Comparison of ENCODE assay signal across 11 cellular contexts in the genomic region with DNA sequence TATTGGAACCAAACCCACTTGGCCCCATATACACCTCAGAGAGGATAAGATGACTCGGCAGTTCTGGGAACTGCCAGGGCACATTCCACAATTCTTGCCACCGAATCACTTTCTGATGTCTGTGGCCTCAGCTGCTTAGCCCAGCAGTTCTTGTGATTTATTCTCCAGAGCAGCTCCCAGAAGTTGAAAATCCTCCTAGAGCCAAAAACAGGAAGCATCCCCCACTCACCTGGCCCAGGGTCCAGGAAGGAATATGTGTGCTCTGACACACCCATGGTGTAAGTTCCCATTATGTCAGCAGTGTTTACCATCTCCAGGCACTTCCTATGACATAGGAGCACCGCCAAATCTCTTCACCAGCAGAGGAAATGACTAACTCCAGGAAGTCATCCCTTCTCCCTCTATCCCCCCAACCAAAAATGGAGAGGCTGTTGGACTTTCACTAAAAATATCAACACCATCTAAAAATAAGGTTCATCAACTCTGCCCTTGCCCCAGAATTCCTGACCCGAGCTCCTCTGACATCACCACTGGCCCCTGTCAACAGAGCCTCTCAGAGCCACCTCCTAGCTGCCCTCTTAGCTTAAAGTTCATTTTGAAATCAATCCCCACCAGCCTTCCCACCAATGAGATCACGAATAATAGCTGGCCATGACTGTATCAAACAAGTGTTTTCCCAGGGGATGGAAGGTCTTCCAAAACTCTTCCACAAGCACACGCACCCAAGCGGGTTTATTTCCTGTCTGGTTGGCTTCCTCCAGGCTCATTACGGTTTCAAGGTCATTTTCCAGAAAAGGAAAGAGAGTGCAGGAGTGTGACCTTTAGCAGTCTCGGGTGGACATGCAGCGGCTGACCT.
DNase-seq lines count a peak whose midpoint lies in the region; ATAC-seq and TF ChIP-seq lines count a peak whose summit lies in the region.
"Had no signal": no experiment of that assay in that cellular context is flagged by ENCODE, and none has a peak within 500 bp of the region (broad histone marks: within the 10 kb centered on the region; RNA-seq: fewer than 3 reads in every experiment).

No MANE protein-coding gene starts in this region.

- H3K4me3 Mint-ChIP-seq in activated T-helper 2 cell treated with anti-CD3 and anti-CD28 coated beads, Interferon-gamma antibody, Interleukin-2, Interleukin-4, amounts not matched to agents 10 μg/mL and 5 μg/mL and 100 μg/mL, durations not matched to agents 14 hours and 24 hours and 36 hours (ENCODE audit: low read depth): no peak overlapping the region
- H3K4me3 Mint-ChIP-seq: activated T-helper 17 cell treated with anti-CD3 and anti-CD28 coated beads, Interleukin-2, amount 50 U/mL, for 72 hours; dendritic cell treated with granulocyte-macrophage colony-stimulating factor and Interleukin-4, amounts not matched to agents 40 ng/mL and 50 ng/mL, for 4 days had no signal

- peak; percentile 46 for ATAC-seq in SK-N-SH treated with all-trans-retinoic acid at 6 μM for 48 hours
- ATAC-seq in HG03108 (IDR thresholded peaks at IDR 0.05; ENCODE audit: unreplicated experiment): no peak
- ATAC-seq: activated T-helper 17 cell treated with anti-CD3 and anti-CD28 coated beads, Interleukin-2, amount 50 U/mL, for 72 hours had no signal

- no peaks in the 10 kb centered on the region for H3K9me3 Mint-ChIP-seq in activated T-helper 2 cell treated with anti-CD3 and anti-CD28 coated beads, Interferon-gamma antibody, Interleukin-2, Interleukin-4, amounts not matched to agents 10 μg/mL and 5 μg/mL and 100 μg/mL, durations not matched to agents 14 hours and 24 hours and 36 hours
- H3K9me3 Mint-ChIP-seq: activated T-helper 17 cell treated with anti-CD3 and anti-CD28 coated beads, Interleukin-2, amount 50 U/mL, for 72 hours; dendritic cell treated with granulocyte-macrophage colony-stimulating factor and Interleukin-4, amounts not matched to agents 40 ng/mL and 50 ng/mL, for 4 days had no signal

- intact Hi-C loops in activated T-helper 2 cell treated with anti-CD3 and anti-CD28 coated beads, Interferon-gamma antibody, Interleukin-2, Interleukin-4, amounts not matched to agents 10 μg/mL and 5 μg/mL and 100 μg/mL, durations not matched to agents 14 hours and 24 hours and 36 hours (cut with micrococcal nuclease): loop anchor here (10.0 kb wide), 4 partner anchors 373 to 1603 kb away; no protein-coding TSS in a partner anchor

- H3K27me3 Mint-ChIP-seq in activated T-helper 2 cell treated with anti-CD3 and anti-CD28 coated beads, Interferon-gamma antibody, Interleukin-2, Interleukin-4, amounts not matched to agents 10 μg/mL and 5 μg/mL and 100 μg/mL, durations not matched to agents 14 hours and 24 hours and 36 hours (ENCODE audit: low read depth): peaks cover 35% of the 10 kb centered on the region

- H3K27ac Mint-ChIP-seq in activated T-helper 2 cell treated with anti-CD3 and anti-CD28 coated beads, Interferon-gamma antibody, Interleukin-2, Interleukin-4, amounts not matched to agents 10 μg/mL and 5 μg/mL and 100 μg/mL, durations not matched to agents 14 hours and 24 hours and 36 hours: no peak overlapping the region
- H3K27ac Mint-ChIP-seq: activated T-helper 17 cell treated with anti-CD3 and anti-CD28 coated beads, Interleukin-2, amount 50 U/mL, for 72 hours; dendritic cell treated with granulocyte-macrophage colony-stimulating factor and Interleukin-4, amounts not matched to agents 40 ng/mL and 50 ng/mL, for 4 days had no signal

- DNase-seq in EL: peak; percentile 61
- peak; percentile 93 for DNase-seq in glomerular endothelial cell (ENCODE audit: extremely low read depth, low read depth, low spot score)
- DNase-seq in renal cortical epithelial cell (ENCODE audit: low read depth): peak; percentile 42
- no peak for DNase-seq in globus pallidus (ENCODE audit: low spot score)
- no peak for DNase-seq in activated T-helper 2 cell treated with anti-CD3 and anti-CD28 coated beads, Interferon-gamma antibody, Interleukin-2, Interleukin-4, amounts not matched to agents 10 μg/mL and 5 μg/mL and 100 μg/mL, durations not matched to agents 14 hours and 24 hours and 36 hours (ENCODE audit: low spot score)
- no peak for DNase-seq in NK-92 treated with Interleukin-12 subunit alpha and Interleukin-12 subunit beta, amount 100 ng/mL, for 24 hours (lab: John Stamatoyannopoulos, UW)
- DNase-seq: posterior cingulate gyrus had no signal

- H3K36me3 Mint-ChIP-seq in activated T-helper 2 cell treated with anti-CD3 and anti-CD28 coated beads, Interferon-gamma antibody, Interleukin-2, Interleukin-4, amounts not matched to agents 10 μg/mL and 5 μg/mL and 100 μg/mL, durations not matched to agents 14 hours and 24 hours and 36 hours (ENCODE audit: low read depth): no peaks in the 10 kb centered on the region

- peaks cover 6% of the 10 kb centered on the region for H3K4me1 Mint-ChIP-seq in activated T-helper 2 cell treated with anti-CD3 and anti-CD28 coated beads, Interferon-gamma antibody, Interleukin-2, Interleukin-4, amounts not matched to agents 10 μg/mL and 5 μg/mL and 100 μg/mL, durations not matched to agents 14 hours and 24 hours and 36 hours (ENCODE audit: low read depth)
- H3K4me1 Mint-ChIP-seq: activated T-helper 17 cell treated with anti-CD3 and anti-CD28 coated beads, Interleukin-2, amount 50 U/mL, for 72 hours had no signal

TF ChIP-seq in SK-N-SH treated with all-trans-retinoic acid at 6 μM for 48 hours, 23 proteins besides CTCF, POLR2A, EP300 and RAD21:
- TF ChIP-seq RARB (CRISPR knock-in tag; IDR thresholded peaks at IDR 0.05) (no peak), ZFP3 (CRISPR knock-in tag; IDR thresholded peaks at IDR 0.05) (no peak), CSDC2 (CRISPR knock-in tag; IDR thresholded peaks at IDR 0.05) (no peak), ISL1 (CRISPR knock-in tag; IDR thresholded peaks at IDR 0.05) (no peak)
- TF ChIP-seq, protein P1, sequence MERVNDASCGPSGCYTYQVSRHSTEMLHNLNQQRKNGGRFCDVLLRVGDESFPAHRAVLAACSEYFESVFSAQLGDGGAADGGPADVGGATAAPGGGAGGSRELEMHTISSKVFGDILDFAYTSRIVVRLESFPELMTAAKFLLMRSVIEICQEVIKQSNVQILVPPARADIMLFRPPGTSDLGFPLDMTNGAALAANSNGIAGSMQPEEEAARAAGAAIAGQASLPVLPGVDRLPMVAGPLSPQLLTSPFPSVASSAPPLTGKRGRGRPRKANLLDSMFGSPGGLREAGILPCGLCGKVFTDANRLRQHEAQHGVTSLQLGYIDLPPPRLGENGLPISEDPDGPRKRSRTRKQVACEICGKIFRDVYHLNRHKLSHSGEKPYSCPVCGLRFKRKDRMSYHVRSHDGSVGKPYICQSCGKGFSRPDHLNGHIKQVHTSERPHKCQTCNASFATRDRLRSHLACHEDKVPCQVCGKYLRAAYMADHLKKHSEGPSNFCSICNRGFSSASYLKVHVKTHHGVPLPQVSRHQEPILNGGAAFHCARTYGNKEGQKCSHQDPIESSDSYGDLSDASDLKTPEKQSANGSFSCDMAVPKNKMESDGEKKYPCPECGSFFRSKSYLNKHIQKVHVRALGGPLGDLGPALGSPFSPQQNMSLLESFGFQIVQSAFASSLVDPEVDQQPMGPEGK (CRISPR knock-in tag; IDR thresholded peaks at IDR 0.05; ENCODE audit: borderline replicate concordance): no peak

Comparison
In these comparisons a context has a peak if more than half of its experiments do, and no peak if none do; other contexts are left out.
1. DNase-seq: peak in EL (single experiment), glomerular endothelial cell (single experiment) and renal cortical epithelial cell (single experiment); none in globus pallidus (single experiment), activated T-helper 2 cell treated with anti-CD3 and anti-CD28 coated beads, Interferon-gamma antibody, Interleukin-2, Interleukin-4, amounts not matched to agents 10 μg/mL and 5 μg/mL and 100 μg/mL, durations not matched to agents 14 hours and 24 hours and 36 hours (single experiment) and NK-92 treated with Interleukin-12 subunit alpha and Interleukin-12 subunit beta, amount 100 ng/mL, for 24 hours (single experiment).